ENCODE assay signal across 1 cellular context in the genomic region with DNA sequence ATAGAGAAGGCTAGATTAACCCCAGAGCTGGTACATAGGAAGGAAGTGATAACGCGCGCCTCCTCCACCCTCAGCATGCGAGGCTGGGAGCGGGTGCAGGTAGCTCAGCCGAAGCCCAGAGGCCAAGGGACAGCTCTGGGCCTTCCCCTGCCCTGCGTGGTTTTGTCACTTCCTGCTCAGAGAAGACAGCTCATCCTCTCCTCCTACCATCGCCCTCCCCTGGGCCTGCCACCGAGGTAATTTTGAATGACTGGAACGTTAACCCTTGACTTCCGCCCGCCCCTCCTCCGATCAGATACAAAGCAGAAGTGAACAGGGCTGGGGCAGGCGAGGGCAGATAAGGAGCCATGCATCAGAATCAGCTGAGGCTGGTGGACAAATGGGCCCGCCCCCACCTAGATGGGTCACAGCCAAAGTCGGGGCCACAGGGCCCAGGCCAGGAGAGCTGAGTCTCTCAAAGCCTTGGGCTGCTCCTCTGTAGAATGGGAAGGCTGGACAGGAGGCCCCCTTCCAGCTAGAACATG.
TF ChIP-seq lines count a peak whose summit lies in the region.

No MANE protein-coding gene starts in this region.

TF ChIP-seq in H1, 55 proteins besides CTCF, POLR2A, EP300 and RAD21:
- TF ChIP-seq SP2 (IDR thresholded peaks at IDR 0.05; ENCODE audit: low read length) (no peak), TAF7 (optimal IDR thresholded peaks at IDR 0.05; ENCODE audit: borderline replicate concordance, low read depth, low read length) (no peak), YY1 (IDR thresholded peaks at IDR 0.05; ENCODE audit: low read depth, low read length) (no peak), PHF8 (conservative IDR thresholded peaks at IDR 0.05; ENCODE audit: low read depth, low read length) (no peak), POU5F1 (IDR thresholded peaks at IDR 0.05; ENCODE audit: low read depth, low read length) (no peak), CHD2 (IDR thresholded peaks at IDR 0.05; ENCODE audit: low read length) (no peak), KDM1A (IDR thresholded peaks at IDR 0.05; ENCODE audit: borderline replicate concordance, low read length) (no peak), RFX5 (IDR thresholded peaks at IDR 0.05; ENCODE audit: borderline replicate concordance, low read depth, low read length) (no peak), GTF2F1 (IDR thresholded peaks at IDR 0.05; ENCODE audit: borderline replicate concordance, low read depth, low read length) (no peak)
